8 cellular contexts compared by ENCODE assay signal in the genomic region with DNA sequence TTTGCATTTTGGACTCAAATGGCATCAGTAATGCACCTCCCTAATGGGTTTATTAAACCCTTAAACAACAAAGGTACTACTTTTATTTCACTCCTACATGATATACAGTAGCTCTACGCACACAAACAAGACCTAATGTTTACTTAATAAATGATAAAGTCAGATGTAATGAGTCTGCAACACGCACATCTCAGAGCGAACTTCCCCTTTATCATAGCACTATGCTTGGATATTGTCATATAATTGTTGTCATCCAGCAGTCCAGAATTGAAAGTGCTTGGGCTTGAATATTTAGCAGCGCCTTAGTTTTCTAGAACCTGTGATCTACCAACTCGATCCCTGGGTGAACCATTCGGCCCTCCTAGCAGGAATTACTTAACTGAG. TPM values are rescaled to one million over a fixed set of nuclear protein-coding genes. Genes with fewer than 3 reads are reported as not detected.
A peak's percentile ranks its signal among the peaks of the same experiment; 100 is the strongest.
DNase-seq lines count a peak whose midpoint lies in the region; ATAC-seq and TF ChIP-seq lines count a peak whose summit lies in the region.

No MANE protein-coding gene starts in this region.

- no peak for DNase-seq in T-helper 1 cell
- DNase-seq in activated CD4-positive, alpha-beta memory T cell treated with anti-CD3 and anti-CD28 coated beads for 36 hours, result no peak
- no peak for DNase-seq in hepatocyte (ENCODE audit: low spot score)
- no peak for DNase-seq in stimulated activated naive B cell treated with anti-CD40 and anti-IgM and Interleukin-4, amounts not matched to agents 10 μg/mL and 1 μg/mL and 100 μg/mL, for 72 hours
- no peak for DNase-seq in activated CD8-positive, alpha-beta memory T cell treated with anti-CD3 and anti-CD28 coated beads, Interleukin-2, amount 50 U/mL, for 4 hours
- no peak for DNase-seq in DMS53 (lab: John Stamatoyannopoulos, UW)

- H3K4me1 Mint-ChIP-seq in T-helper 1 cell treated with Interleukin-12 subunit alpha and Interleukin-12 subunit beta and Interleukin-4 antibody, amounts not matched to agents 30 μg/mL and 1 μg/mL, for 36 hours (ENCODE audit: low read depth), result peaks cover 26% of the 10 kb centered on the region
- peaks cover 28% of the 10 kb centered on the region for H3K4me1 Mint-ChIP-seq in activated CD4-positive, alpha-beta memory T cell treated with anti-CD3 and anti-CD28 coated beads for 36 hours (ENCODE audit: low read depth)
- H3K4me1 Mint-ChIP-seq in stimulated activated naive B cell treated with anti-CD40 and anti-IgM and Interleukin-4, amounts not matched to agents 10 μg/mL and 1 μg/mL and 100 μg/mL, for 72 hours, result peaks cover 19 to 29% of the 10 kb centered on the region in 2 donors

- H3K79me2 ChIP-seq in hepatocyte, result peaks cover 44% of the 10 kb centered on the region

- CTCF ChIA-PET in activated CD4-positive, alpha-beta memory T cell treated with anti-CD3 and anti-CD28 coated beads for 36 hours (lab: Charles Lee), result interaction anchor here (0.7 kb wide), 1 partner anchor 182 kb away, joined by 3 read pairs; no protein-coding TSS in a partner anchor

- POLR2A ChIA-PET in activated CD4-positive, alpha-beta memory T cell treated with anti-CD3 and anti-CD28 coated beads for 36 hours (lab: Charles Lee), result interaction anchor here (1.8 to 2.1 kb wide), 2 partner anchors 238 to 261 kb away, joined by 5 to 6 read pairs; no protein-coding TSS in a partner anchor

- intact Hi-C loops in activated CD4-positive, alpha-beta memory T cell treated with anti-CD3 and anti-CD28 coated beads for 36 hours (cut with micrococcal nuclease), result loop anchor here (1.0 to 5.0 kb wide), 8 partner anchors 53 to 546 kb away; a partner anchor contains a TSS

- H3K27ac ChIP-seq in hepatocyte, result peak overlapping the region; percentile 96

- no peaks in the 10 kb centered on the region for H3K9me2 ChIP-seq in hepatocyte (replicated peaks; ENCODE audit: insufficient read depth)

- TF ChIP-seq CTCF in hepatocyte (IDR thresholded peaks at IDR 0.05; ENCODE audit: poor library complexity), result no peak

- 18% methylated on average over 6 of the region's 6 CpGs for WGBS in hepatocyte (ENCODE audit: low lambda C conversion rate, missing lambda C conversion rate)

- H3K4me3 Mint-ChIP-seq in T-helper 1 cell treated with Interleukin-12 subunit alpha and Interleukin-12 subunit beta and Interleukin-4 antibody, amounts not matched to agents 30 μg/mL and 1 μg/mL, for 36 hours, result peak overlapping the region; percentile 86
- peak overlapping the region; percentile 76 for H3K4me3 Mint-ChIP-seq in activated CD4-positive, alpha-beta memory T cell treated with anti-CD3 and anti-CD28 coated beads for 36 hours
- H3K4me3 Mint-ChIP-seq in stimulated activated naive B cell treated with anti-CD40 and anti-IgM and Interleukin-4, amounts not matched to agents 10 μg/mL and 1 μg/mL and 100 μg/mL, for 72 hours, result peak overlapping the region; percentile 83 to 88

- peak overlapping the region; percentile 85 for H2AFZ ChIP-seq in hepatocyte

- H3K27ac Mint-ChIP-seq in T-helper 1 cell treated with Interleukin-12 subunit alpha and Interleukin-12 subunit beta and Interleukin-4 antibody, amounts not matched to agents 30 μg/mL and 1 μg/mL, for 36 hours, result peak overlapping the region; percentile 87
- H3K27ac Mint-ChIP-seq in activated CD4-positive, alpha-beta memory T cell treated with anti-CD3 and anti-CD28 coated beads for 36 hours, result peak overlapping the region; percentile 94
- H3K27ac Mint-ChIP-seq in stimulated activated naive B cell treated with anti-CD40 and anti-IgM and Interleukin-4, amounts not matched to agents 10 μg/mL and 1 μg/mL and 100 μg/mL, for 72 hours, result peak overlapping the region; percentile 97

- no peaks in the 10 kb centered on the region for H3K27me3 Mint-ChIP-seq in T-helper 1 cell treated with Interleukin-12 subunit alpha and Interleukin-12 subunit beta and Interleukin-4 antibody, amounts not matched to agents 30 μg/mL and 1 μg/mL, for 36 hours (ENCODE audit: low read depth)
- H3K27me3 Mint-ChIP-seq in activated CD4-positive, alpha-beta memory T cell treated with anti-CD3 and anti-CD28 coated beads for 36 hours, result no peaks in the 10 kb centered on the region
- H3K27me3 Mint-ChIP-seq in stimulated activated naive B cell treated with anti-CD40 and anti-IgM and Interleukin-4, amounts not matched to agents 10 μg/mL and 1 μg/mL and 100 μg/mL, for 72 hours, result no peaks in the 10 kb centered on the region

- no peaks in the 10 kb centered on the region for H3K9me3 ChIP-seq in hepatocyte (ENCODE audit: low read depth)

- H3K4me3 ChIP-seq in hepatocyte, result peak overlapping the region; percentile 52

- peaks cover 3% of the 10 kb centered on the region for H3K9me3 Mint-ChIP-seq in T-helper 1 cell treated with Interleukin-12 subunit alpha and Interleukin-12 subunit beta and Interleukin-4 antibody, amounts not matched to agents 30 μg/mL and 1 μg/mL, for 36 hours
- H3K9me3 Mint-ChIP-seq in activated CD4-positive, alpha-beta memory T cell treated with anti-CD3 and anti-CD28 coated beads for 36 hours, result no peaks in the 10 kb centered on the region
- no peaks in the 10 kb centered on the region for H3K9me3 Mint-ChIP-seq in stimulated activated naive B cell treated with anti-CD40 and anti-IgM and Interleukin-4, amounts not matched to agents 10 μg/mL and 1 μg/mL and 100 μg/mL, for 72 hours

- H3K27me3 ChIP-seq in hepatocyte, result no peaks in the 10 kb centered on the region

- H3K4me2 ChIP-seq in hepatocyte, result peak overlapping the region; percentile 73

- peaks cover 9% of the 10 kb centered on the region for H3K36me3 Mint-ChIP-seq in T-helper 1 cell treated with Interleukin-12 subunit alpha and Interleukin-12 subunit beta and Interleukin-4 antibody, amounts not matched to agents 30 μg/mL and 1 μg/mL, for 36 hours (ENCODE audit: low read depth)
- H3K36me3 Mint-ChIP-seq in activated CD4-positive, alpha-beta memory T cell treated with anti-CD3 and anti-CD28 coated beads for 36 hours, result no peaks in the 10 kb centered on the region
- H3K36me3 Mint-ChIP-seq in stimulated activated naive B cell treated with anti-CD40 and anti-IgM and Interleukin-4, amounts not matched to agents 10 μg/mL and 1 μg/mL and 100 μg/mL, for 72 hours, result peaks cover 9 to 10% of the 10 kb centered on the region in 2 donors

- no peaks in the 10 kb centered on the region for H3K36me3 ChIP-seq in hepatocyte (replicated peaks; ENCODE audit: insufficient read depth, low read depth)

- peak; percentile 11 for ATAC-seq in HG03460 (IDR thresholded peaks at IDR 0.05; ENCODE audit: unreplicated experiment)
- ATAC-seq in stimulated activated naive B cell treated with anti-CD40 and anti-IgM and Interleukin-4, amounts not matched to agents 10 μg/mL and 1 μg/mL and 100 μg/mL, for 72 hours (replicated peaks), result peak; percentile 44 to 54

- peaks cover 12% of the 10 kb centered on the region for H3K4me1 ChIP-seq in hepatocyte (ENCODE audit: insufficient read depth)

- peaks cover 9% of the 10 kb centered on the region for H4K20me1 ChIP-seq in hepatocyte (ENCODE audit: insufficient read depth, poor library complexity, severe bottlenecking)

RNA-seq across cellular contexts. Expression of gene PARP4, which starts 0.8 kb away (rescaled TPM):
- total RNA-seq in activated CD4-positive, alpha-beta memory T cell treated with anti-CD3 and anti-CD28 coated beads for 36 hours, result 10 to 100 TPM; 20.7 to 22.2 TPM
- 49.5 and 50.7 TPM in 2 replicates for total RNA-seq in hepatocyte
- polyA plus RNA-seq in hepatocyte, result 19.5 and 21.6 TPM in 2 replicates
